In the genomic region with DNA sequence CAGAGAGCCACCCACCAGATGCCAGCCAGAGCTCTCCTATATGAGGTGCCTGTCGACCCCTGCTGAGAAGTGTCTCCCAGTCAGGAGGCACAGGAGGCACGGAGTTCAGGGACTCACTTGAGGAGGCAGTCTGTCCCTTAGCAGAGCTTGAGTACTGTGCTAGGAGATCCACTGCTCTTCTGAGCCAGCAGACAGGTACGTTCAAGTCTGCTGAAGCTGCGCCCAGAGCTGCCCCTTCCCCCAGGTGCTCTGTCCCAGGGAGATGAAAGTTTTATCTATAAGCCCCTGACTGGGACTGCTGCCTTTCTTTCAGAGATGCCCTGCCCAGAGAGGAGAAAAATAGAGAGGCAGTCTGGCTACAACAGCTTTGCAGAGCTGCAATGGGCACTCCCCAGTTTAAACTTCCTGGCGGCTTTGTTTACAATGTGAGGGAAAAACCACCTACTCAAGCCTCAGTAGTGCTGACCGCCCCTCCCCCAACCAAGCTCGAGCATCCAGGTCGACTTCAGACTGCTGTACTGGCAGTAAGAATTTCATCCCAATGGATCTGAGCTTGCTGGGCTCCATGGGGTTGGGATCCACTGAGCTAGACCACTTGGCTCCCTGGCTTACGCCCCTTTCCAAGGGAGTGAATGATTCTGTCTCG, we compare ENCODE assay signal across 23 cellular contexts.
DNase-seq lines count a peak whose midpoint lies in the region; ATAC-seq and TF ChIP-seq lines count a peak whose summit lies in the region.
"Had no signal": no experiment of that assay in that cellular context is flagged by ENCODE, and none has a peak within 500 bp of the region (broad histone marks: within the 10 kb centered on the region; RNA-seq: fewer than 3 reads in every experiment).

No MANE protein-coding gene starts in this region.

- H3K9me3 ChIP-seq in endodermal cell (ENCODE audit: control insufficient read depth, low read length) (no peaks in the 10 kb centered on the region), neuronal stem cell (replicated peaks in 1 of 2; ENCODE audit: control insufficient read depth in 2 of 2, insufficient read depth in 1 of 2, low read depth in 1 of 2, low read length in 2 of 2) (no peaks in the 10 kb centered on the region)
- H3K9me3 ChIP-seq: SJSA1 had no signal

- no peak overlapping the region for H2BK15ac ChIP-seq in neuronal stem cell (ENCODE audit: low read length)

- peak overlapping the region; percentile 22 for H3K27ac Mint-ChIP-seq in endodermal cell
- no peak overlapping the region for H3K27ac Mint-ChIP-seq in HFFc6
- H3K27ac Mint-ChIP-seq: B cell; CD8-positive, alpha-beta T cell; IgD-negative memory B cell had no signal

- H3K36me3 ChIP-seq in endodermal cell (ENCODE audit: control insufficient read depth, insufficient read depth, low read length) = no peaks in the 10 kb centered on the region
- no peaks in the 10 kb centered on the region for H3K36me3 ChIP-seq in neuronal stem cell (replicated peaks in 1 of 2; ENCODE audit: control insufficient read depth in 2 of 2, insufficient read depth in 2 of 2, low read length in 2 of 2)
- H3K36me3 ChIP-seq: SJSA1 had no signal

- 67% methylated on average over 7 to 10 of the region's 10 CpGs for WGBS in endodermal cell (ENCODE audit: insufficient coverage in 1 of 2, insufficient read length in 1 of 2), 2 experiments
- no CpG with 5 or more reads among the region's 10 CpGs for whole genome bisulfite sequencing in neuronal stem cell (ENCODE audit: extremely low coverage in 2 of 2, insufficient read length in 2 of 2, insufficient replicate concordance in 1 of 2), 2 donors

- no peak overlapping the region for H2AK5ac ChIP-seq in neuronal stem cell (ENCODE audit: low read depth, low read length)

- DNase-seq in NCI-H748 (lab: John Stamatoyannopoulos, UW; ENCODE audit: unreplicated experiment) (peak; percentile 14), NCI-H748 treated with DMSO at 0.1 percent for 48 hours (lab: John Stamatoyannopoulos, UW) (no peak), NCI-H510A (lab: John Stamatoyannopoulos, UW) (peak; percentile 30), endodermal cell (peak; percentile 64), neuronal stem cell (ENCODE audit: low spot score) (no peak), HFFc6 (no peak), COR-L47 (lab: John Stamatoyannopoulos, UW) (no peak)
- DNase-seq: Calu3; CD8-positive, alpha-beta T cell; MM.1S; NCI-H2029; NCI-H82; NK-92 treated with Interleukin-12 subunit alpha and Interleukin-12 subunit beta, amount 100 ng/mL, for 24 hours; PC-3 had no signal

- H4K91ac ChIP-seq in neuronal stem cell (ENCODE audit: low read depth, low read length, poor library complexity) = no peak overlapping the region

- H3K4me3 Mint-ChIP-seq in endodermal cell = no peak overlapping the region
- H3K4me3 Mint-ChIP-seq in HFFc6 = no peak overlapping the region
- H3K4me3 Mint-ChIP-seq: B cell; CD8-positive, alpha-beta T cell had no signal

- H3K36me3 Mint-ChIP-seq in endodermal cell (ENCODE audit: low read depth) (peaks cover 7% of the 10 kb centered on the region), HFFc6 (ENCODE audit: low read depth) (no peaks in the 10 kb centered on the region)
- H3K36me3 Mint-ChIP-seq: CD8-positive, alpha-beta T cell had no signal

- TF ChIP-seq CTCF in endodermal cell (conservative IDR thresholded peaks at IDR 0.05) = no peak
- TF ChIP-seq CTCF in HFFc6 (IDR thresholded peaks at IDR 0.05) = no peak

- H3K9ac ChIP-seq in endodermal cell (ENCODE audit: extremely low read depth, low read length, poor library complexity, severe bottlenecking) = no peak overlapping the region
- no peak overlapping the region for H3K9ac ChIP-seq in neuronal stem cell (ENCODE audit: low read depth, low read length, poor library complexity)
- H3K9ac ChIP-seq: KMS-11 had no signal

- no peak overlapping the region for H3K4ac ChIP-seq in neuronal stem cell (ENCODE audit: low read length)

- H3K27me3 ChIP-seq in endodermal cell (ENCODE audit: control insufficient read depth, insufficient read depth, low read length, poor library complexity, severe bottlenecking) (no peaks in the 10 kb centered on the region), neuronal stem cell (ENCODE audit: control insufficient read depth in 3 of 3, insufficient read depth in 3 of 3, low read depth in 1 of 3, low read length in 3 of 3) (no peaks in the 10 kb centered on the region)
- H3K27me3 ChIP-seq: SJSA1 had no signal

- peak overlapping the region; percentile 67 for H3K18ac ChIP-seq in neuronal stem cell (ENCODE audit: low read length)

- H3K9me3 Mint-ChIP-seq in endodermal cell (peaks cover 19% of the 10 kb centered on the region), HFFc6 (peaks cover 20% of the 10 kb centered on the region)

- H3K4me3 ChIP-seq in endodermal cell (ENCODE audit: low read length) = no peak overlapping the region
- no peak overlapping the region for H3K4me3 ChIP-seq in neuronal stem cell (ENCODE audit: low read length in 2 of 2)
- H3K4me3 ChIP-seq: GM12878, SJSA1 had no signal

- H4K8ac ChIP-seq in neuronal stem cell (ENCODE audit: low read depth, low read length) = no peak overlapping the region

- H2AFZ ChIP-seq in neuronal stem cell (ENCODE audit: low read length) = no peak overlapping the region

- no peak overlapping the region for H2BK12ac ChIP-seq in neuronal stem cell (ENCODE audit: low read length)

- H3K27me3 Mint-ChIP-seq in endodermal cell (ENCODE audit: insufficient read depth) (peaks cover 4% of the 10 kb centered on the region), HFFc6 (ENCODE audit: insufficient read depth) (peaks cover 4% of the 10 kb centered on the region; the same call in 1 of the 2 replicates)

- H3K4me1 Mint-ChIP-seq in endodermal cell (peaks cover 25% of the 10 kb centered on the region), HFFc6 (ENCODE audit: low read depth) (no peaks in the 10 kb centered on the region)
- H3K4me1 Mint-ChIP-seq: B cell, IgD-negative memory B cell had no signal

- no peaks in the 10 kb centered on the region for H3K79me1 ChIP-seq in neuronal stem cell (ENCODE audit: low read depth, low read length)

- H2BK120ac ChIP-seq in neuronal stem cell (ENCODE audit: low read depth, low read length) = no peak overlapping the region

- no peak for ATAC-seq in HG03095 (IDR thresholded peaks at IDR 0.05; ENCODE audit: unreplicated experiment)
- ATAC-seq: CD8-positive, alpha-beta T cell; GM12878; PC-3; Right ventricle myocardium inferior had no signal

- H3K27ac ChIP-seq in endodermal cell (ENCODE audit: low read depth, low read length) = no peak overlapping the region
- H3K27ac ChIP-seq in neuronal stem cell (replicated peaks; ENCODE audit: low read length) = no peak overlapping the region
- H3K27ac ChIP-seq: 22Rv1, C4-2B, KMS-11, SJSA1 had no signal

- H3K14ac ChIP-seq in neuronal stem cell (ENCODE audit: low read length) = peak overlapping the region; percentile 9

- no peak overlapping the region for H2BK5ac ChIP-seq in neuronal stem cell (ENCODE audit: low read length)

- H3K23ac ChIP-seq in neuronal stem cell (ENCODE audit: low read depth, low read length, poor library complexity) = no peak overlapping the region

- H3K4me2 ChIP-seq in neuronal stem cell (ENCODE audit: insufficient read depth, low read length, poor library complexity, severe bottlenecking) = no peak overlapping the region
- H3K4me2 ChIP-seq: KMS-11 had no signal

- H3K4me1 ChIP-seq in endodermal cell (ENCODE audit: control insufficient read depth, insufficient read depth, low read length) = peaks cover 3% of the 10 kb centered on the region
- no peaks in the 10 kb centered on the region for H3K4me1 ChIP-seq in neuronal stem cell (ENCODE audit: control insufficient read depth in 2 of 2, insufficient read depth in 1 of 2, low read depth in 1 of 2, low read length in 2 of 2)
- H3K4me1 ChIP-seq: SJSA1 had no signal

Comparison
In these comparisons a context has a peak if more than half of its experiments do, and no peak if none do; other contexts are left out.
1. DNase-seq: peak in NCI-H748 (single experiment), NCI-H510A (single experiment) and endodermal cell (single experiment); none in NCI-H748 treated with DMSO at 0.1 percent for 48 hours (single experiment), neuronal stem cell (single experiment), HFFc6 (single experiment) and COR-L47 (single experiment).